Comparison of ENCODE assay signal across 21 cellular contexts in the genomic region with DNA sequence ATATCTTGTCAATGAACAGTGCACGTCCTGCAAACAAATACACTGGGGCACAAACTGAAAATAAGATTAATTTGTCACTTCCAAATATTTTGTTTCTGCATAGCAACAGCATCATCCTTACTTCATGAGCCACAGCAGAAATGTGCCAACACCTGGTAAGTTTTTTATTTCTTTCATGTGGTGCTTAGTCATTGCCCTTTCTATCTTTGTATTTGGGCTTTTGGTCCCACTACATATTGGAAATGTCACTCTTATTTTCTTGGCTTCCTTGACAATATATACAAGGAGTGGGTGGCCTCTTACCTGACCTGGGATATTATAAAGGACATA.
DNase-seq lines count a peak whose midpoint lies in the region; ATAC-seq and TF ChIP-seq lines count a peak whose summit lies in the region.
"Had no signal": no experiment of that assay in that cellular context is flagged by ENCODE, and none has a peak within 500 bp of the region (broad histone marks: within the 10 kb centered on the region; RNA-seq: fewer than 3 reads in every experiment).

No MANE protein-coding gene starts in this region.

- peaks cover 2% of the 10 kb centered on the region; the same call in 1 of the 2 replicates for H3K4me1 ChIP-seq in IMR-90 (ENCODE audit: control insufficient read depth, insufficient read depth, low read length)
- H3K4me1 ChIP-seq in mesenchymal stem cell (ENCODE audit: control insufficient read depth, insufficient read depth, low read depth, low read length), result no peaks in the 10 kb centered on the region

- H2AK5ac ChIP-seq in IMR-90 (ENCODE audit: low read depth, low read length) (no peak overlapping the region), mesenchymal stem cell (ENCODE audit: low read length, severe bottlenecking) (no peak overlapping the region)

- no peaks in the 10 kb centered on the region for H3K9me3 ChIP-seq in IMR-90 (ENCODE audit: control insufficient read depth, insufficient read depth, low read length)
- H3K9me3 ChIP-seq in mesenchymal stem cell (ENCODE audit: control insufficient read depth, low read length), result no peaks in the 10 kb centered on the region
- H3K9me3 ChIP-seq: A549, SK-N-SH had no signal

- H3K27me3 ChIP-seq in IMR-90 (ENCODE audit: control insufficient read depth, insufficient read depth, low read length) (no peaks in the 10 kb centered on the region), mesenchymal stem cell (ENCODE audit: control insufficient read depth in 1 of 2, insufficient read depth in 1 of 2, low read length in 2 of 2) (no peaks in the 10 kb centered on the region)

- no peak overlapping the region for H2BK120ac ChIP-seq in IMR-90 (ENCODE audit: low read depth, low read length)
- no peak overlapping the region for H2BK120ac ChIP-seq in mesenchymal stem cell (ENCODE audit: low read depth, low read length)

- H3K56ac ChIP-seq in IMR-90 (ENCODE audit: extremely low read depth, insufficient read depth, low read length), result no peak overlapping the region

- H3K27ac ChIP-seq in IMR-90 (ENCODE audit: insufficient read depth, low read length), result no peak overlapping the region
- H3K27ac ChIP-seq in epithelial cell of prostate, result peak overlapping the region; percentile 21
- H3K27ac ChIP-seq in mesenchymal stem cell (ENCODE audit: low read length, poor library complexity, severe bottlenecking), result no peak overlapping the region
- H3K27ac ChIP-seq: A549, C4-2B had no signal

- H4K91ac ChIP-seq in IMR-90 (ENCODE audit: insufficient read depth, low read depth, low read length) (no peak overlapping the region), mesenchymal stem cell (ENCODE audit: low read length) (no peak overlapping the region)

- H3K4me3 ChIP-seq in IMR-90 (ENCODE audit: insufficient read depth, low read depth, low read length), result no peak overlapping the region
- H3K4me3 ChIP-seq in mesenchymal stem cell (ENCODE audit: insufficient read depth in 1 of 2, low read depth in 1 of 2, low read length in 2 of 2), result no peak overlapping the region
- H3K4me3 ChIP-seq: A549 had no signal

- no peak for TF ChIP-seq POLR2A in IMR-90 (IDR thresholded peaks at IDR 0.05; ENCODE audit: low read depth, low read length)

- H3K18ac ChIP-seq in IMR-90 (ENCODE audit: low read depth, low read length), result no peak overlapping the region
- H3K18ac ChIP-seq in mesenchymal stem cell (ENCODE audit: low read depth in 1 of 2, low read length in 2 of 2), result no peak overlapping the region

- H3K9ac ChIP-seq in IMR-90 (ENCODE audit: low read depth, low read length), result no peak overlapping the region
- H3K9ac ChIP-seq in mesenchymal stem cell (ENCODE audit: low read length), result peak overlapping the region; percentile 80
- H3K9ac ChIP-seq: SK-N-SH had no signal

- DNase-seq in AG20443 (ENCODE audit: low spot score), result peak; percentile 17
- no peak for DNase-seq in IMR-90
- DNase-seq in epithelial cell of prostate (ENCODE audit: low read depth, low spot score), result no peak
- no peak for DNase-seq in mesenchymal stem cell
- no peak for DNase-seq in NCI-H2171 (lab: John Stamatoyannopoulos, UW)
- no peak for DNase-seq in NCI-H526 (lab: John Stamatoyannopoulos, UW)
- no peak for DNase-seq in KG1 (lab: John Stamatoyannopoulos, UW)
- DNase-seq: AML-193, DMS79 treated with DMSO at 0.1 percent for 48 hours, GOT3, Karpas-422, NCI-H1092 treated with DMSO at 0.1 percent for 48 hours, NCI-H146, NCI-H2029 treated with DMSO at 0.1 percent for 48 hours, NCI-H510A treated with DMSO at 0.1 percent for 48 hours, RPMI8226, SHP77 treated with DMSO at 0.1 percent for 48 hours, SK-N-SH had no signal

- no peaks in the 10 kb centered on the region for H4K20me1 ChIP-seq in IMR-90 (ENCODE audit: insufficient read depth, low read length)

- H3K9me1 ChIP-seq in IMR-90 (ENCODE audit: insufficient read depth, low read length), result no peaks in the 10 kb centered on the region

- H2BK15ac ChIP-seq in IMR-90 (ENCODE audit: low read depth, low read length), result no peak overlapping the region
- no peak overlapping the region for H2BK15ac ChIP-seq in mesenchymal stem cell (ENCODE audit: low read depth, poor library complexity, severe bottlenecking)

- intact Hi-C loops in IMR-90 (cut with micrococcal nuclease), result loop anchor here (5.0 to 10.0 kb wide), 3 partner anchors 184 to 1459 kb away; no protein-coding TSS in a partner anchor

- no peak overlapping the region for H3K4me2 ChIP-seq in IMR-90 (ENCODE audit: low read depth, low read length)
- no peak overlapping the region for H3K4me2 ChIP-seq in mesenchymal stem cell (ENCODE audit: low read length, poor library complexity, severe bottlenecking)
- H3K4me2 ChIP-seq: A549 had no signal

- no peaks in the 10 kb centered on the region for H3K79me1 ChIP-seq in IMR-90 (ENCODE audit: low read depth in 1 of 2, low read length in 2 of 2)
- H3K79me1 ChIP-seq in mesenchymal stem cell (replicated peaks; ENCODE audit: low read length, poor library complexity, severe bottlenecking), result no peaks in the 10 kb centered on the region

- POLR2A ChIA-PET in IMR-90 (lab: Charles Lee; ENCODE audit: unreplicated experiment), result no interaction called here

- dilution Hi-C loops in IMR-90 (cut with HindIII; ENCODE audit: low sequenced_read_pairs, unreplicated experiment), result no loop called here

- H2BK5ac ChIP-seq in IMR-90 (ENCODE audit: low read depth, low read length, poor library complexity, severe bottlenecking) (no peak overlapping the region), mesenchymal stem cell (ENCODE audit: low read depth, low read length, poor library complexity, severe bottlenecking) (no peak overlapping the region)

- ATAC-seq in IMR-90 (ENCODE audit: low read depth) (no peak), GM18870 (IDR thresholded peaks at IDR 0.05; ENCODE audit: unreplicated experiment) (no peak)
- ATAC-seq: A549 had no signal

- H2BK20ac ChIP-seq in IMR-90 (ENCODE audit: low read depth, low read length), result no peak overlapping the region

- TF ChIP-seq CTCF in IMR-90 (conservative IDR thresholded peaks at IDR 0.05; ENCODE audit: low read depth, low read length), result no peak

- H4K8ac ChIP-seq in IMR-90 (ENCODE audit: low read depth in 2 of 2, low read length in 2 of 2) (no peak overlapping the region), mesenchymal stem cell (ENCODE audit: low read length) (no peak overlapping the region)

- H2AFZ ChIP-seq in IMR-90 (replicated peaks; ENCODE audit: low read length, poor library complexity) (no peak overlapping the region), mesenchymal stem cell (ENCODE audit: low read depth, low read length) (no peak overlapping the region)

- H2BK12ac ChIP-seq in mesenchymal stem cell (ENCODE audit: low read length in 2 of 2), result no peak overlapping the region

- TF ChIP-seq RAD21 in IMR-90 (IDR thresholded peaks at IDR 0.05; ENCODE audit: low read length), result no peak

- no TSS peak for BruUV-seq in IMR-90 (replicated peaks; lab: Mats Ljungman, UMichigan)

- CTCF ChIA-PET in IMR-90 (lab: Yijun Ruan, JAX), result no interaction called here

- H3K23ac ChIP-seq in IMR-90 (ENCODE audit: low read depth, low read length) (no peak overlapping the region), mesenchymal stem cell (ENCODE audit: low read length in 2 of 2) (no peak overlapping the region)

- no peak overlapping the region for H4K5ac ChIP-seq in IMR-90 (ENCODE audit: low read depth, low read length)

- H3K36me3 ChIP-seq in IMR-90 (ENCODE audit: control insufficient read depth, insufficient read depth, low read length) (no peaks in the 10 kb centered on the region), mesenchymal stem cell (ENCODE audit: control insufficient read depth in 1 of 2, insufficient read depth in 2 of 2, low read depth in 1 of 2, low read length in 2 of 2) (no peaks in the 10 kb centered on the region)

- no peak overlapping the region for H2AK9ac ChIP-seq in IMR-90 (replicated peaks; ENCODE audit: low read depth, low read length, poor library complexity)

- H3K4ac ChIP-seq in IMR-90 (ENCODE audit: low read depth, low read length) (no peak overlapping the region), mesenchymal stem cell (ENCODE audit: low read depth in 1 of 2, low read length in 2 of 2) (no peak overlapping the region)

- H3K14ac ChIP-seq in IMR-90 (replicated peaks; ENCODE audit: low read depth, low read length), result no peak overlapping the region
- no peak overlapping the region for H3K14ac ChIP-seq in mesenchymal stem cell (ENCODE audit: low read length in 2 of 2)

- in situ Hi-C loops in IMR-90 (cut with MboI; ENCODE audit: low sequenced_read_pairs), result loop anchor here (10.0 kb wide), 1 partner anchor 569 kb away; a partner anchor contains a TSS

- 83% methylated on average over 1 of the region's 1 CpG; no CpG with 5 or more reads in 1 of the 2 experiments for WGBS in IMR-90 (ENCODE audit: extremely low coverage in 2 of 2, insufficient read length in 1 of 2), 2 experiments
- 95% methylated on average over 1 of the region's 1 CpG for WGBS in mesenchymal stem cell

TF ChIP-seq in IMR-90, 13 proteins besides CTCF, POLR2A, EP300 and RAD21:
- TF ChIP-seq CEBPB (IDR thresholded peaks at IDR 0.05; ENCODE audit: low read depth, low read length) (no peak), RFX5 (IDR thresholded peaks at IDR 0.05; ENCODE audit: low read depth, low read length) (peak; percentile 54; the same call in 1 of the 2 replicates)
